In genomic region chr3:15160662-15161061, GRCh38 we compare ENCODE assay signal across 29 cellular contexts.
"Had no signal": no experiment of that assay in that cellular context is flagged by ENCODE, and none has a peak within 500 bp of the region (broad histone marks: within the 10 kb centered on the region; RNA-seq: fewer than 3 reads in every experiment).

No MANE protein-coding gene starts in this region.

- H3K4me1 ChIP-seq: stomach, suprapubic skin, testis, thyroid gland, tibial artery, tibial nerve, transverse colon, upper lobe of left lung, upper lobe of right lung, uterus had no signal

- DNase-seq: stimulated activated CD4-positive, alpha-beta T cell treated with anti-CD3 and anti-CD28 coated beads, Interleukin-2, amount 100 ng/mL, for 48 hours; stimulated activated CD4-positive, alpha-beta T cell treated with anti-CD3 and anti-CD28 coated beads, Interleukin-4, amount 100 ng/mL, for 1 hour; stimulated activated CD4-positive, alpha-beta T cell treated with anti-CD3 and anti-CD28 coated beads, Interleukin-4, amount 100 ng/mL, for 24 hours; stimulated activated CD4-positive, alpha-beta T cell treated with anti-CD3 and anti-CD28 coated beads, Interleukin-4, amount 100 ng/mL, for 4 hours; stimulated activated CD8-positive, alpha-beta memory T cell treated with anti-CD3 and anti-CD28 coated beads, Interleukin-4, amount 100 ng/mL, for 48 hours; stimulated activated naive B cell treated with anti-CD40 and anti-IgM and Interleukin-4, amounts not matched to agents 10 μg/mL and 1 μg/mL and 100 μg/mL, for 72 hours; stimulated activated naive CD4-positive, alpha-beta T cell; stimulated activated naive CD4-positive, alpha-beta T cell treated with Interleukin-2 at 50 U/mL for 16 hours; stimulated activated naive CD8-positive, alpha-beta T cell treated with anti-CD3 and anti-CD28 coated beads, Interleukin-15, amount 100 ng/mL, for 72 hours; stimulated activated naive CD8-positive, alpha-beta T cell treated with anti-CD3 and anti-CD28 coated beads, Interleukin-15, Interleukin-2, amounts not matched to agents 100 U/mL and 50 U/mL, for 24 hours; stomach; substantia nigra; testis; thyroid gland; tibial artery; transverse colon; trophoblast cell; upper lobe of left lung; upper lobe of right lung; uterus had no signal

- FAIRE-seq: urothelium cell line had no signal

- H3K27me3 ChIP-seq: testis, thyroid gland, upper lobe of left lung, upper lobe of right lung, uterus, vagina had no signal

- H3K9me3 Mint-ChIP-seq: stimulated activated effector memory CD8-positive, alpha-beta T cell treated with anti-CD3 and anti-CD28 coated beads, Interleukin-12 subunit alpha, Interleukin-12 subunit beta, amount 100 ng/mL, for 72 hours had no signal

- ATAC-seq: stimulated activated memory B cell treated with anti-CD40 and anti-IgM and Interleukin-4, amounts not matched to agents 10 μg/mL and 1 μg/mL and 100 μg/mL, for 72 hours; stimulated activated naive B cell treated with anti-CD40 and anti-IgM and Interleukin-4, amounts not matched to agents 10 μg/mL and 1 μg/mL and 100 μg/mL, for 72 hours; stimulated activated naive CD8-positive, alpha-beta T cell treated with anti-CD3 and anti-CD28 coated beads, Interleukin-15, Interleukin-2, amounts not matched to agents 100 U/mL and 50 U/mL, for 24 hours; upper lobe of right lung had no signal

- H3K27ac ChIP-seq: stomach, suprapubic skin, testis, thoracic aorta, thyroid gland, tibial artery, tibial nerve, transverse colon, upper lobe of left lung, upper lobe of right lung, uterus, vagina had no signal

- H3K4me1 Mint-ChIP-seq: stimulated activated effector memory CD8-positive, alpha-beta T cell treated with anti-CD3 and anti-CD28 coated beads, Interleukin-12 subunit alpha, Interleukin-12 subunit beta, amount 100 ng/mL, for 72 hours had no signal

- H3K36me3 Mint-ChIP-seq: stimulated activated effector memory CD8-positive, alpha-beta T cell treated with anti-CD3 and anti-CD28 coated beads, Interleukin-12 subunit alpha, Interleukin-12 subunit beta, amount 100 ng/mL, for 72 hours; stimulated activated memory B cell treated with anti-CD40 and anti-IgM and Interleukin-4, amounts not matched to agents 10 μg/mL and 1 μg/mL and 100 μg/mL, for 72 hours; stimulated activated naive B cell treated with anti-CD40 and anti-IgM and Interleukin-4, amounts not matched to agents 10 μg/mL and 1 μg/mL and 100 μg/mL, for 72 hours; type B pancreatic cell had no signal

- H3K9me3 ChIP-seq: stomach, suprapubic skin, testis, thoracic aorta, thyroid gland, tibial artery, tibial nerve, upper lobe of left lung, upper lobe of right lung, uterus, vagina had no signal

- H3K4me3 Mint-ChIP-seq: stimulated activated effector memory CD8-positive, alpha-beta T cell treated with anti-CD3 and anti-CD28 coated beads, Interleukin-12 subunit alpha, Interleukin-12 subunit beta, amount 100 ng/mL, for 72 hours; stimulated activated memory B cell treated with anti-CD40 and anti-IgM and Interleukin-4, amounts not matched to agents 10 μg/mL and 1 μg/mL and 100 μg/mL, for 72 hours; stimulated activated naive B cell treated with anti-CD40 and anti-IgM and Interleukin-4, amounts not matched to agents 10 μg/mL and 1 μg/mL and 100 μg/mL, for 72 hours; stimulated activated naive CD8-positive, alpha-beta T cell treated with anti-CD3 and anti-CD28 coated beads, Interleukin-15, amount 100 ng/mL, for 72 hours; stimulated activated naive CD8-positive, alpha-beta T cell treated with anti-CD3 and anti-CD28 coated beads, Interleukin-15, Interleukin-2, amounts not matched to agents 100 ng/mL and 50 ng/mL, for 24 hours; type B pancreatic cell had no signal

- H3K27ac Mint-ChIP-seq: stimulated activated effector memory CD8-positive, alpha-beta T cell treated with anti-CD3 and anti-CD28 coated beads, Interleukin-12 subunit alpha, Interleukin-12 subunit beta, amount 100 ng/mL, for 72 hours; stimulated activated memory B cell treated with anti-CD40 and anti-IgM and Interleukin-4, amounts not matched to agents 10 μg/mL and 1 μg/mL and 100 μg/mL, for 72 hours; stimulated activated naive B cell treated with anti-CD40 and anti-IgM and Interleukin-4, amounts not matched to agents 10 μg/mL and 1 μg/mL and 100 μg/mL, for 72 hours; stimulated activated naive CD8-positive, alpha-beta T cell treated with anti-CD3 and anti-CD28 coated beads, Interleukin-15, amount 100 ng/mL, for 72 hours; stimulated activated naive CD8-positive, alpha-beta T cell treated with anti-CD3 and anti-CD28 coated beads, Interleukin-15, Interleukin-2, amounts not matched to agents 100 ng/mL and 50 ng/mL, for 24 hours; type B pancreatic cell had no signal

- H3K4me3 ChIP-seq: stomach, suprapubic skin, testis, thoracic aorta, thyroid gland, tibial artery, tibial nerve, transverse colon, upper lobe of left lung, upper lobe of right lung, uterus, vagina had no signal

- H3K36me3 ChIP-seq: stomach, suprapubic skin, thoracic aorta, thyroid gland, tibial artery, tibial nerve, transverse colon, upper lobe of left lung, upper lobe of right lung, uterus, vagina had no signal
